ENCODE assay signal across 8 cellular contexts in the genomic region with DNA sequence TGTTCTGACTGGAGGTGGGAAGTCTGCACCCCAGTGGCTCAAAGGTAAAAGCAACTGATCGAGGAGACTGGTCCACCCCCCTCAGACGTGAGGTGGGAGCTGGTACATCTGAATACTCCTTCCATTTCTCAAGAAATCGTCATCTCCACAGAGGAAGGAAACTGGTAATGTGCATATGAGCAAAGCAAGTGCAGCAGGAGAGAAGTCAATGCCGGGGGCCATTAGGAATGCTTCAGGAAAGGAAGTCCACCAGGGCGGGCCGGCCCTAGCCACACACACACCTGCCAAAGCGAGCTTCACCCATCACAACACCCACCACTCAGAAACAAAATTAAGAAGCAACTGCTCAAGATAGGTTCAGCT. TPM values are rescaled to one million over a fixed set of nuclear protein-coding genes. Genes with fewer than 3 reads are reported as not detected.
DNase-seq lines count a peak whose midpoint lies in the region; ATAC-seq, FAIRE-seq and TF ChIP-seq lines count a peak whose summit lies in the region.

No MANE protein-coding gene starts in this region.

- H4K20me1 ChIP-seq in BLaER1 = no peaks in the 10 kb centered on the region

- H3K36me3 ChIP-seq in BLaER1 = no peaks in the 10 kb centered on the region
- peaks cover 0 to 5% of the 10 kb centered on the region in 2 donors for H3K36me3 ChIP-seq in muscle layer of duodenum (ENCODE audit: control insufficient read depth in 1 of 2, insufficient read depth in 2 of 2, low read length in 2 of 2)
- no peaks in the 10 kb centered on the region for H3K36me3 ChIP-seq in kidney (ENCODE audit: control insufficient read depth in 1 of 2, insufficient read depth in 2 of 2, low read length in 2 of 2)

- H3K27me3 Mint-ChIP-seq in activated CD8-positive, alpha-beta T cell treated with anti-CD3 and anti-CD28 coated beads, Interleukin-2, amount 10 ng/mL, durations not matched to agents 7 days and 5 days (ENCODE audit: low read depth) = no peaks in the 10 kb centered on the region

- CTCF ChIA-PET in activated CD8-positive, alpha-beta T cell treated with anti-CD3 and anti-CD28 coated beads, Interleukin-2, amount 10 ng/mL, durations not matched to agents 7 days and 5 days (lab: Charles Lee) = interaction anchor here (1.0 to 15.5 kb wide), 14 partner anchors 9 to 171 kb away, joined by 3 to 305 read pairs (median 4); a partner anchor contains a TSS

- H3K4me1 ChIP-seq in BLaER1 (peaks cover 87% of the 10 kb centered on the region), muscle layer of duodenum (ENCODE audit: control insufficient read depth in 1 of 2, insufficient read depth in 2 of 2, low read length in 2 of 2) (peaks cover 66 to 85% of the 10 kb centered on the region in 2 donors), kidney (ENCODE audit: control insufficient read depth in 1 of 2, insufficient read depth in 1 of 2, low read depth in 1 of 2, low read length in 2 of 2) (peaks cover 51 to 55% of the 10 kb centered on the region in 2 donors)

- POLR2A ChIA-PET in activated CD8-positive, alpha-beta T cell treated with anti-CD3 and anti-CD28 coated beads, Interleukin-2, amount 10 ng/mL, durations not matched to agents 7 days and 5 days (lab: Charles Lee) = interaction anchor here (1.5 to 5.9 kb wide), 5 partner anchors 9 to 34 kb away, joined by 5 to 71 read pairs (median 21); no protein-coding TSS in a partner anchor

- DNase-seq in activated CD8-positive, alpha-beta T cell treated with anti-CD3 and anti-CD28 coated beads, Interleukin-2, amount 10 ng/mL, durations not matched to agents 7 days and 5 days = no peak
- DNase-seq in NCI-H526 treated with DMSO at 0.1 percent for 48 hours (lab: John Stamatoyannopoulos, UW) (no peak), kidney (no peak), germinal center (ENCODE audit: low spot score) (no peak)

- peak overlapping the region; percentile 56; the same call in 1 of the 2 replicates for H3K9ac ChIP-seq in BLaER1
- H3K9ac ChIP-seq in kidney (ENCODE audit: low read length in 2 of 2) = no peak overlapping the region

- H3K4me1 Mint-ChIP-seq in activated CD8-positive, alpha-beta T cell treated with anti-CD3 and anti-CD28 coated beads, Interleukin-2, amount 10 ng/mL, durations not matched to agents 7 days and 5 days (ENCODE audit: low read depth) = peaks cover 29% of the 10 kb centered on the region

- peak; percentile 20 for ATAC-seq in GM21515 (IDR thresholded peaks at IDR 0.05; ENCODE audit: unreplicated experiment)
- ATAC-seq in activated CD8-positive, alpha-beta T cell treated with anti-CD3 and anti-CD28 coated beads, Interleukin-2, amount 10 ng/mL, durations not matched to agents 7 days and 5 days = peak; percentile 16
- ATAC-seq in GM18519 (IDR thresholded peaks at IDR 0.05; ENCODE audit: low FRiP score, unreplicated experiment) = no peak

- H3K4me3 Mint-ChIP-seq in activated CD8-positive, alpha-beta T cell treated with anti-CD3 and anti-CD28 coated beads, Interleukin-2, amount 10 ng/mL, durations not matched to agents 7 days and 5 days = peak overlapping the region; percentile 70

- H3K9me3 ChIP-seq in BLaER1 (no peaks in the 10 kb centered on the region), muscle layer of duodenum (ENCODE audit: control insufficient read depth in 1 of 2, low read length in 2 of 2) (no peaks in the 10 kb centered on the region), kidney (ENCODE audit: control insufficient read depth in 1 of 2, low read length in 2 of 2) (no peaks in the 10 kb centered on the region)

- H3K27me3 ChIP-seq in BLaER1 (no peaks in the 10 kb centered on the region), muscle layer of duodenum (ENCODE audit: low read depth, low read length) (no peaks in the 10 kb centered on the region)

- no peaks in the 10 kb centered on the region for H3K9me3 Mint-ChIP-seq in activated CD8-positive, alpha-beta T cell treated with anti-CD3 and anti-CD28 coated beads, Interleukin-2, amount 10 ng/mL, durations not matched to agents 7 days and 5 days (ENCODE audit: insufficient read depth)

- peak overlapping the region; percentile 2; the same call in 1 of the 2 replicates for H3K4me3 ChIP-seq in BLaER1
- peak overlapping the region in 1 of 2 donors; percentile 12 for H3K4me3 ChIP-seq in muscle layer of duodenum (ENCODE audit: low read depth in 1 of 2, low read length in 2 of 2)
- H3K4me3 ChIP-seq in kidney (ENCODE audit: low read length in 2 of 2) = no peak overlapping the region

- H3K27ac ChIP-seq in BLaER1 (peak overlapping the region; percentile 78), muscle layer of duodenum (ENCODE audit: low read length) (peak overlapping the region; percentile 71), kidney (ENCODE audit: low read depth in 2 of 2, low read length in 2 of 2) (peak overlapping the region in 1 of 2 donors; percentile 48)

- H3K36me3 Mint-ChIP-seq in activated CD8-positive, alpha-beta T cell treated with anti-CD3 and anti-CD28 coated beads, Interleukin-2, amount 10 ng/mL, durations not matched to agents 7 days and 5 days (ENCODE audit: low read depth) = peaks cover 59% of the 10 kb centered on the region

- no peak for TF ChIP-seq CTCF in kidney (IDR thresholded peaks at IDR 0.05; ENCODE audit: borderline replicate concordance, extremely low read depth, insufficient read depth)

- peak overlapping the region; percentile 88 for H3K4me2 ChIP-seq in BLaER1

- peak overlapping the region; percentile 95 for H3K27ac Mint-ChIP-seq in activated CD8-positive, alpha-beta T cell treated with anti-CD3 and anti-CD28 coated beads, Interleukin-2, amount 10 ng/mL, durations not matched to agents 7 days and 5 days

- FAIRE-seq in kidney (lab: Jason Lieb, UNC) = no peak

- intact Hi-C loops in kidney (cut with DNase I) = no loop called here

RNA-seq across cellular contexts. Expression of a gene that starts 8.5 kb away (rescaled TPM):
- total RNA-seq in activated CD8-positive, alpha-beta T cell treated with anti-CD3 and anti-CD28 coated beads, Interleukin-2, amount 10 ng/mL, durations not matched to agents 7 days and 5 days = 100 to 1,000 TPM; 109 to 119 TPM
- total RNA-seq in kidney = 41.6 TPM
- polyA plus RNA-seq in kidney (ENCODE audit: insufficient read depth, low read depth, low replicate concordance) = 8.5 TPM

RNA-seq across cellular contexts. Expression of a gene that starts 23.3 kb away (rescaled TPM):
- under 1 TPM; 0.29 to 0.31 TPM for total RNA-seq in activated CD8-positive, alpha-beta T cell treated with anti-CD3 and anti-CD28 coated beads, Interleukin-2, amount 10 ng/mL, durations not matched to agents 7 days and 5 days
- not detected for total RNA-seq in kidney
- polyA plus RNA-seq in kidney (ENCODE audit: insufficient read depth, low read depth, low replicate concordance) = not detected
